Comparison of ENCODE assay signal across 10 cellular contexts in the genomic region with DNA sequence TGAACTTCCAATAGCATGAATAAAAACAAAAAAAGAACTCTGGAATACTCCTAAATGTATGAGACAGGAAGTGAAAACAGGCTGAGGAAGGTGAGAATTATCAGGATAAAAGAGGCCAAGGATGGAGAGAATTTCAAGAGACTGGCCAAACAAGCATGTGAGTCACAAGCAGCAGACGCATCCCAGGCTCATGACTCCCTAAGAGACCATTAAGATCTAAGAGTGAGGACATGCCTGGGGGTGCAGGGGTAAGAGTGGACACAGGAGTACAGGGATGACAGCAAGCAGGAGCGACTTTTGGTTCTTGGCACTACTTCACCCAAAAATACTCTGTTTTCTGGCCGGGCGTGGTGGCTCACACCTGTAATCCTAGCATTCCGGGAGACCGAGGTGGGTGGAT. TPM values are rescaled to one million over a fixed set of nuclear protein-coding genes. Genes with fewer than 3 reads are reported as not detected.
A peak's percentile ranks its signal among the peaks of the same experiment; 100 is the strongest.
DNase-seq lines count a peak whose midpoint lies in the region; ATAC-seq and TF ChIP-seq lines count a peak whose summit lies in the region.
"Had no signal": no experiment of that assay in that cellular context is flagged by ENCODE, and none has a peak within 500 bp of the region (broad histone marks: within the 10 kb centered on the region; RNA-seq: fewer than 3 reads in every experiment).

No MANE protein-coding gene starts in this region.

- peak overlapping the region; percentile 36; the same call in 1 of the 2 replicates for H3K4me3 ChIP-seq in OCI-LY3 (ENCODE audit: low read length)

- CTCF ChIA-PET in Calu3 (lab: Charles Lee) = interaction anchor here (0.8 kb wide), 1 partner anchor 18 kb away, joined by 3 read pairs; no protein-coding TSS in a partner anchor

- peak overlapping the region; percentile 60 for H3K27ac Mint-ChIP-seq in Calu3 (ENCODE audit: unreplicated experiment)
- H3K27ac Mint-ChIP-seq in endothelial cell (ENCODE audit: unreplicated experiment) = peak overlapping the region; percentile 17

- H4K20me1 ChIP-seq in OCI-LY3 (ENCODE audit: insufficient read depth, low read length) = peaks cover 23% of the 10 kb centered on the region

- peaks cover 58% of the 10 kb centered on the region for H3K4me1 ChIP-seq in OCI-LY3 (ENCODE audit: low read length)

- peaks cover 89% of the 10 kb centered on the region for H3K79me2 ChIP-seq in OCI-LY3 (ENCODE audit: low read length)

- peaks cover 75% of the 10 kb centered on the region for H3K4me1 Mint-ChIP-seq in Calu3 (ENCODE audit: low read depth, unreplicated experiment)
- peaks cover 50% of the 10 kb centered on the region for H3K4me1 Mint-ChIP-seq in endothelial cell (ENCODE audit: unreplicated experiment)

- H2AFZ ChIP-seq in OCI-LY3 (ENCODE audit: low read depth, low read length) = no peak overlapping the region

- BruUV-seq in Calu3 (replicated peaks; lab: Mats Ljungman, UMichigan) = no TSS peak

- H3K4me3 Mint-ChIP-seq in Calu3 (ENCODE audit: low read depth, unreplicated experiment) (no peak overlapping the region), endothelial cell (ENCODE audit: unreplicated experiment) (peak overlapping the region; percentile 38)

- peaks cover 47% of the 10 kb centered on the region for H3K36me3 ChIP-seq in OCI-LY3 (replicated peaks; ENCODE audit: low read depth, low read length)

- peaks cover 11% of the 10 kb centered on the region; the same call in 1 of the 2 replicates for H3K9me3 ChIP-seq in OCI-LY3 (ENCODE audit: insufficient read depth, low read length)

- H3K27me3 Mint-ChIP-seq in Calu3 (ENCODE audit: unreplicated experiment) (no peaks in the 10 kb centered on the region), endothelial cell (ENCODE audit: unreplicated experiment) (peaks cover 4% of the 10 kb centered on the region)

- no peak for TF ChIP-seq CTCF in Calu3 (IDR thresholded peaks at IDR 0.05; ENCODE audit: unreplicated experiment)
- TF ChIP-seq CTCF in OCI-LY3 (IDR thresholded peaks at IDR 0.05; ENCODE audit: low read depth, low read length) = no peak
- no peak for TF ChIP-seq CTCF in endothelial cell (IDR thresholded peaks at IDR 0.05; ENCODE audit: unreplicated experiment)
- TF ChIP-seq CTCF in omental fat pad (IDR thresholded peaks at IDR 0.05) = no peak

- peak overlapping the region; percentile 34; the same call in 1 of the 2 replicates for H3K9ac ChIP-seq in OCI-LY3 (ENCODE audit: low read length)

- H3K27me3 ChIP-seq in OCI-LY3 (ENCODE audit: low read depth, low read length) = no peaks in the 10 kb centered on the region

- ATAC-seq in omental fat pad (ENCODE audit: low FRiP score) (peak; percentile 45), HG02642 (IDR thresholded peaks at IDR 0.05; ENCODE audit: poor library complexity, unreplicated experiment) (no peak)

- H3K9me3 Mint-ChIP-seq in Calu3 (ENCODE audit: low read depth, unreplicated experiment) = no peaks in the 10 kb centered on the region
- peaks cover 5% of the 10 kb centered on the region for H3K9me3 Mint-ChIP-seq in endothelial cell (ENCODE audit: unreplicated experiment)

- H3K4me2 ChIP-seq in OCI-LY3 (ENCODE audit: low read length) = peak overlapping the region; percentile 89

- intact Hi-C loops in Calu3 (cut with micrococcal nuclease; ENCODE audit: unreplicated experiment) = no loop called here

- peak overlapping the region; percentile 91 for H3K27ac ChIP-seq in OCI-LY3 (ENCODE audit: low read length)

- DNase-seq in Calu3 = no peak
- no peak for DNase-seq in endothelial cell (ENCODE audit: low spot score)
- DNase-seq in omental fat pad (ENCODE audit: low spot score) = no peak
- no peak for DNase-seq in HT-29 (ENCODE audit: low spot score)
- DNase-seq in NCI-H774 (lab: John Stamatoyannopoulos, UW) = no peak
- no peak for DNase-seq in activated CD8-positive, alpha-beta memory T cell treated with anti-CD3 and anti-CD28 coated beads, Interleukin-2, amount 50 U/mL, for 4 hours
- DNase-seq: NCI-H1417 treated with DMSO at 0.1 percent for 48 hours had no signal

- H3K36me3 Mint-ChIP-seq in Calu3 (ENCODE audit: insufficient read depth, unreplicated experiment) (peaks cover 38% of the 10 kb centered on the region), endothelial cell (ENCODE audit: low read depth, unreplicated experiment) (peaks cover 30% of the 10 kb centered on the region)

RNA-seq across cellular contexts. Expression of a gene that starts 7.1 kb away (rescaled TPM):
- total RNA-seq in Calu3 (2022) (114 and 115 TPM in 2 replicates), endothelial cell (ENCODE audit: unreplicated experiment) (56.1 TPM), omental fat pad (10 to 100 TPM; 55.5 to 99.4 (median 63.7) TPM)
- 45.6 and 57.4 TPM in 2 replicates for total RNA-seq in HT-29 (2014; rRNA removed; shearing (Covaris generic))

RNA-seq across cellular contexts. Expression of a gene that starts 23.1 kb away (rescaled TPM):
- total RNA-seq in Calu3 (2022) (33.8 and 42.2 TPM in 2 replicates), endothelial cell (ENCODE audit: unreplicated experiment) (25.6 TPM), omental fat pad (10 to 100 TPM; 23.2 to 52.6 (median 41.4) TPM)
- total RNA-seq in HT-29 (2014; rRNA removed; shearing (Covaris generic)) = 96.4 and 97.0 TPM in 2 replicates

RNA-seq across cellular contexts. Expression of a gene that starts 23.8 kb away (rescaled TPM):
- 63.3 and 76.1 TPM in 2 replicates for total RNA-seq in Calu3 (2022)
- 22.2 TPM for total RNA-seq in endothelial cell (ENCODE audit: unreplicated experiment)
- total RNA-seq in omental fat pad = 10 to 100 TPM; 35.9 to 52.2 (median 44.7) TPM
- total RNA-seq in HT-29 (2014; rRNA removed; shearing (Covaris generic)) = 61.3 and 81.8 TPM in 2 replicates

RNA-seq across cellular contexts. Expression of a gene that starts 39.7 kb away (rescaled TPM):
- total RNA-seq in Calu3 (2022) (0.21 and 0.29 TPM in 2 replicates), endothelial cell (ENCODE audit: unreplicated experiment) (not detected), omental fat pad (not detected)
- 0.13 and 0.25 TPM in 2 replicates for total RNA-seq in HT-29 (2014; rRNA removed; shearing (Covaris generic))
- total RNA-seq: mucosa of gallbladder had no signal

RNA-seq across cellular contexts. Expression of a gene that starts 40.6 kb away (rescaled TPM):
- 48.1 and 56.2 TPM in 2 replicates for total RNA-seq in Calu3 (2022)
- total RNA-seq in endothelial cell (ENCODE audit: unreplicated experiment) = 70.0 TPM
- total RNA-seq in omental fat pad = 10 to 100 TPM; 45.0 to 89.9 (median 59.8) TPM
- total RNA-seq in HT-29 (2014; rRNA removed; shearing (Covaris generic)) = 66.1 and 66.2 TPM in 2 replicates
